ENCODE assay signal across 23 cellular contexts in genomic region chr12:42585846-42586226, GRCh38. TPM values are rescaled to one million over a fixed set of nuclear protein-coding genes. Genes with fewer than 3 reads are reported as not detected.
DNase-seq lines count a peak whose midpoint lies in the region; TF ChIP-seq lines count a peak whose summit lies in the region.
"Had no signal": no experiment of that assay in that cellular context is flagged by ENCODE, and none has a peak within 500 bp of the region (broad histone marks: within the 10 kb centered on the region; RNA-seq: fewer than 3 reads in every experiment).

No MANE protein-coding gene starts in this region.

- H3K36me3 Mint-ChIP-seq in chondrocyte (ENCODE audit: low read depth) (peaks cover 1% of the 10 kb centered on the region), nephron (ENCODE audit: low read depth) (no peaks in the 10 kb centered on the region), HFFc6 (ENCODE audit: low read depth) (no peaks in the 10 kb centered on the region)
- peaks cover 5% of the 10 kb centered on the region for H3K36me3 Mint-ChIP-seq in activated naive CD4-positive, alpha-beta T cell treated with anti-CD3 and anti-CD28 coated beads, Interleukin-2, amount 10 ng/mL, durations not matched to agents 7 days and 5 days
- H3K36me3 Mint-ChIP-seq: CD4-positive, CD25-positive, alpha-beta regulatory T cell had no signal

- peak overlapping the region; percentile 66 for H3K27ac Mint-ChIP-seq in chondrocyte (ENCODE audit: unreplicated experiment)
- peak overlapping the region; percentile 43 to 96 (median 88) for H3K27ac Mint-ChIP-seq in nephron
- H3K27ac Mint-ChIP-seq in activated naive CD4-positive, alpha-beta T cell treated with anti-CD3 and anti-CD28 coated beads, Interleukin-2, amount 10 ng/mL, durations not matched to agents 7 days and 5 days = no peak overlapping the region
- H3K27ac Mint-ChIP-seq in HFFc6 = no peak overlapping the region
- H3K27ac Mint-ChIP-seq: CD4-positive, CD25-positive, alpha-beta regulatory T cell; effector memory CD8-positive, alpha-beta T cell had no signal

- TF ChIP-seq CTCF in chondrocyte (IDR thresholded peaks at IDR 0.05) (no peak), nephron (IDR thresholded peaks at IDR 0.05; ENCODE audit: unreplicated experiment in 3 of 3) (no peak), HFFc6 (IDR thresholded peaks at IDR 0.05) (no peak)

- DNase-seq in CD1c-positive myeloid dendritic cell (ENCODE audit: extremely low spot score) (peak; percentile 53), NOMO-1 treated with dmso at 0.1 percent for 144 hours (lab: John Stamatoyannopoulos, UW; ENCODE audit: unreplicated experiment) (peak; percentile 65), chondrocyte (ENCODE audit: low spot score) (no peak), epidermal melanocyte (ENCODE audit: insufficient read length, low spot score) (no peak), RPMI8226 (no peak), HFFc6 (no peak)
- no peak for DNase-seq in activated naive CD4-positive, alpha-beta T cell treated with anti-CD3 and anti-CD28 coated beads, Interleukin-2, amount 10 ng/mL, durations not matched to agents 7 days and 5 days
- DNase-seq: ACHN; activated CD4-positive, alpha-beta T cell treated with anti-CD3 and anti-CD28 coated beads, Interleukin-2, amount 50 U/mL, for 4 hours; activated naive CD4-positive, alpha-beta T cell treated with Interleukin-2 at 50 U/mL for 16 hours; activated T-cell treated with anti-CD3 and anti-CD28 coated beads for 4 hours; anterior cingulate cortex; CD4-positive, CD25-positive, alpha-beta regulatory T cell; DMS 273 treated with DMSO at 0.1 percent for 48 hours; effector memory CD8-positive, alpha-beta T cell; GOT3; hypothalamus; left cardiac atrium; NCI-H187 treated with DMSO at 0.1 percent for 48 hours; NCI-H446; stimulated activated CD4-positive, alpha-beta T cell treated with anti-CD3 and anti-CD28 coated beads, Interleukin-12 subunit alpha, Interleukin-12 subunit beta, amount 100 ng/mL, for 4 hours; T-helper 1 cell had no signal

- H3K27me3 Mint-ChIP-seq in chondrocyte (ENCODE audit: low read depth) (no peaks in the 10 kb centered on the region), nephron (ENCODE audit: low read depth) (peaks cover 3% of the 10 kb centered on the region), HFFc6 (ENCODE audit: insufficient read depth) (peaks cover 34% of the 10 kb centered on the region)
- peaks cover 49% of the 10 kb centered on the region for H3K27me3 Mint-ChIP-seq in activated naive CD4-positive, alpha-beta T cell treated with anti-CD3 and anti-CD28 coated beads, Interleukin-2, amount 10 ng/mL, durations not matched to agents 7 days and 5 days

- CTCF ChIA-PET in activated naive CD4-positive, alpha-beta T cell treated with anti-CD3 and anti-CD28 coated beads, Interleukin-2, amount 10 ng/mL, durations not matched to agents 7 days and 5 days (lab: Charles Lee) = no interaction called here

- H3K9me3 Mint-ChIP-seq in chondrocyte (ENCODE audit: low read depth) = no peaks in the 10 kb centered on the region
- no peaks in the 10 kb centered on the region for H3K9me3 Mint-ChIP-seq in nephron
- no peaks in the 10 kb centered on the region for H3K9me3 Mint-ChIP-seq in activated naive CD4-positive, alpha-beta T cell treated with anti-CD3 and anti-CD28 coated beads, Interleukin-2, amount 10 ng/mL, durations not matched to agents 7 days and 5 days
- H3K9me3 Mint-ChIP-seq in HFFc6 = no peaks in the 10 kb centered on the region
- H3K9me3 Mint-ChIP-seq: effector memory CD8-positive, alpha-beta T cell had no signal

- H3K4me1 Mint-ChIP-seq in chondrocyte (ENCODE audit: low read depth) (peaks cover 76% of the 10 kb centered on the region), nephron (peaks cover 68% of the 10 kb centered on the region), HFFc6 (ENCODE audit: low read depth) (peaks cover 25% of the 10 kb centered on the region)
- peaks cover 18% of the 10 kb centered on the region for H3K4me1 Mint-ChIP-seq in activated naive CD4-positive, alpha-beta T cell treated with anti-CD3 and anti-CD28 coated beads, Interleukin-2, amount 10 ng/mL, durations not matched to agents 7 days and 5 days

- peak overlapping the region; percentile 46 for H3K4me3 Mint-ChIP-seq in chondrocyte (ENCODE audit: unreplicated experiment)
- peak overlapping the region; percentile 51 to 94 (median 84) for H3K4me3 Mint-ChIP-seq in nephron
- H3K4me3 Mint-ChIP-seq in activated naive CD4-positive, alpha-beta T cell treated with anti-CD3 and anti-CD28 coated beads, Interleukin-2, amount 10 ng/mL, durations not matched to agents 7 days and 5 days = no peak overlapping the region
- H3K4me3 Mint-ChIP-seq in HFFc6 = no peak overlapping the region
- H3K4me3 Mint-ChIP-seq: effector memory CD8-positive, alpha-beta T cell had no signal

RNA-seq across cellular contexts. Expression of gene PRICKLE1, which starts 3.7 kb away (rescaled TPM):
- total RNA-seq in chondrocyte = 30.3 to 62.8 TPM (median 32.0 TPM) in 3 replicates
- total RNA-seq in HFFc6 (2021; fragmentation: NEBNext Ultra II Directional; extraction: Animal tissue kit (Norgen Biotek cat#: 25700)) = 10 to 100 TPM in 2 of 6 experiments, 1 to 10 TPM in 4; 3.7 to 10.0 (median 8.6) TPM

Comparison
In these comparisons a context has a peak if more than half of its experiments do, and no peak if none do; other contexts are left out.
1. DNase-seq: peak in CD1c-positive myeloid dendritic cell (single experiment) and NOMO-1 treated with dmso at 0.1 percent for 144 hours (single experiment); none in chondrocyte (single experiment), epidermal melanocyte (single experiment), activated naive CD4-positive, alpha-beta T cell treated with anti-CD3 and anti-CD28 coated beads, Interleukin-2, amount 10 ng/mL, durations not matched to agents 7 days and 5 days (single experiment), RPMI8226 (single experiment) and HFFc6 (single experiment).
2. H3K27ac Mint-ChIP-seq: peak in chondrocyte (single experiment) and nephron (3 of 3); none in activated naive CD4-positive, alpha-beta T cell treated with anti-CD3 and anti-CD28 coated beads, Interleukin-2, amount 10 ng/mL, durations not matched to agents 7 days and 5 days (single experiment) and HFFc6 (single experiment).
3. H3K4me3 Mint-ChIP-seq: peak in chondrocyte (single experiment) and nephron (3 of 3); none in activated naive CD4-positive, alpha-beta T cell treated with anti-CD3 and anti-CD28 coated beads, Interleukin-2, amount 10 ng/mL, durations not matched to agents 7 days and 5 days (single experiment) and HFFc6 (single experiment).